1 cellular context compared by ENCODE assay signal in genomic region chr11:695606-696381, GRCh38.
TF ChIP-seq lines count a peak whose summit lies in the region.

TSS of gene TMEM80 (plus strand) at chr11:695816. CDS start at chr11:695828, 12 bp downstream.

TF ChIP-seq in HepG2, 621 proteins besides CTCF, POLR2A, EP300 and RAD21 (continued from another document and continues in another):
- TF ChIP-seq GABPA (IDR thresholded peaks at IDR 0.05; ENCODE audit: low read depth, low read length) (no peak), GABPA (CRISPR knock-in tag; IDR thresholded peaks at IDR 0.05; ENCODE audit: low read depth) (0 out of 2 replicates have a peak, but pooled peaks have one; percentile 24), PAXIP1 (CRISPR knock-in tag; conservative IDR thresholded peaks at IDR 0.05) (peak; percentile 45; the same call in 1 of the 2 replicates), ZNF234 (CRISPR knock-in tag; conservative IDR thresholded peaks at IDR 0.05) (0 out of 2 replicates have a peak, but pooled peaks have one; percentile 58), MED1 (CRISPR knock-in tag; IDR thresholded peaks at IDR 0.05) (peak; percentile 48; the same call in 1 of the 2 replicates), KDM5B (CRISPR knock-in tag; IDR thresholded peaks at IDR 0.05; ENCODE audit: borderline replicate concordance) (no peak), AFF4 (CRISPR knock-in tag; IDR thresholded peaks at IDR 0.05) (no peak; the same call in 1 of the 2 replicates), POLR2AphosphoS5 (IDR thresholded peaks at IDR 0.05; ENCODE audit: low read depth, low read length) (peak; percentile 30; the same call in 1 of the 2 replicates), ZNF710 (CRISPR knock-in tag; IDR thresholded peaks at IDR 0.05; ENCODE audit: borderline replicate concordance) (peak; percentile 18; the same call in 1 of the 2 replicates), TCF12 (IDR thresholded peaks at IDR 0.05) (no peak), TCF12 (CRISPR knock-in tag; IDR thresholded peaks at IDR 0.05) (0 out of 2 replicates have a peak, but pooled peaks have one; percentile 68), ZIK1 (CRISPR knock-in tag; IDR thresholded peaks at IDR 0.05; ENCODE audit: borderline replicate concordance, low read depth) (peak; percentile 46; the same call in 1 of the 2 replicates), ZNF263 (CRISPR knock-in tag; IDR thresholded peaks at IDR 0.05) (peak; percentile 65), ELF3 (CRISPR knock-in tag; IDR thresholded peaks at IDR 0.05) (peak; percentile 29; the same call in 1 of the 2 replicates), PBX3 (CRISPR knock-in tag; IDR thresholded peaks at IDR 0.05; ENCODE audit: borderline replicate concordance) (no peak), GZF1 (CRISPR knock-in tag; IDR thresholded peaks at IDR 0.05) (no peak), ZNF891 (CRISPR knock-in tag; IDR thresholded peaks at IDR 0.05) (peak; percentile 77), ZNF484 (CRISPR knock-in tag; IDR thresholded peaks at IDR 0.05; ENCODE audit: borderline replicate concordance, low read depth) (no peak), ZNF850 (CRISPR knock-in tag; conservative IDR thresholded peaks at IDR 0.05) (peak; percentile 53; the same call in 1 of the 2 replicates), GATAD2A (CRISPR knock-in tag; IDR thresholded peaks at IDR 0.05) (no peak), ZNF432 (CRISPR knock-in tag; IDR thresholded peaks at IDR 0.05; ENCODE audit: borderline replicate concordance) (no peak), FOXA1 (IDR thresholded peaks at IDR 0.05) (no peak), FOXA1 (CRISPR knock-in tag; IDR thresholded peaks at IDR 0.05) (0 out of 2 replicates have a peak, but pooled peaks have one; percentile 6), GATAD1 (CRISPR knock-in tag; IDR thresholded peaks at IDR 0.05) (0 out of 2 replicates have a peak, but pooled peaks have one; percentile 55)
- TF ChIP-seq, protein P1, sequence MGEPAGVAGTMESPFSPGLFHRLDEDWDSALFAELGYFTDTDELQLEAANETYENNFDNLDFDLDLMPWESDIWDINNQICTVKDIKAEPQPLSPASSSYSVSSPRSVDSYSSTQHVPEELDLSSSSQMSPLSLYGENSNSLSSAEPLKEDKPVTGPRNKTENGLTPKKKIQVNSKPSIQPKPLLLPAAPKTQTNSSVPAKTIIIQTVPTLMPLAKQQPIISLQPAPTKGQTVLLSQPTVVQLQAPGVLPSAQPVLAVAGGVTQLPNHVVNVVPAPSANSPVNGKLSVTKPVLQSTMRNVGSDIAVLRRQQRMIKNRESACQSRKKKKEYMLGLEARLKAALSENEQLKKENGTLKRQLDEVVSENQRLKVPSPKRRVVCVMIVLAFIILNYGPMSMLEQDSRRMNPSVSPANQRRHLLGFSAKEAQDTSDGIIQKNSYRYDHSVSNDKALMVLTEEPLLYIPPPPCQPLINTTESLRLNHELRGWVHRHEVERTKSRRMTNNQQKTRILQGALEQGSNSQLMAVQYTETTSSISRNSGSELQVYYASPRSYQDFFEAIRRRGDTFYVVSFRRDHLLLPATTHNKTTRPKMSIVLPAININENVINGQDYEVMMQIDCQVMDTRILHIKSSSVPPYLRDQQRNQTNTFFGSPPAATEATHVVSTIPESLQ (CRISPR knock-in tag; conservative IDR thresholded peaks at IDR 0.05) = no peak; the same call in 1 of the 2 replicates
- TF ChIP-seq, protein P2, sequence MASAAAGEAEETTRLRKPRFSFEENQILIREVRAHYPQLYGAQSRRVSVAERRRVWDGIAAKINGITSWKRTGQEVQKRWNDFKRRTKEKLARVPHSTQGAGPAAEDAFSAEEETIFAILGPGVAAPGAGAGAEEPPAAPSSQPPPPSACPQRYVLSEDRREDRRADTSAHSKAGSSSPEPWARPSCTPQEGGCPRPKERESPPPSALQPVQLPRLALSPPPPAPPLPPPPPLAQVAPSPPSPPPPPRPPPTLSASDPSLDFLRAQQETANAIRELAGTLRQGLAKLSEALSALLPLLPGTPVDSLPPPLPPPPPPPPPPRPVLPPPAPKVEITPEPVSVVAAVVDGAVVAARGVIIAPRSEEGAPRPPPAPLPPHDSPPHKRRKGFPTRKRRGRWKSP (CRISPR knock-in tag; IDR thresholded peaks at IDR 0.05) = peak; percentile 51; the same call in 1 of the 2 replicates
- TF ChIP-seq, protein P3, sequence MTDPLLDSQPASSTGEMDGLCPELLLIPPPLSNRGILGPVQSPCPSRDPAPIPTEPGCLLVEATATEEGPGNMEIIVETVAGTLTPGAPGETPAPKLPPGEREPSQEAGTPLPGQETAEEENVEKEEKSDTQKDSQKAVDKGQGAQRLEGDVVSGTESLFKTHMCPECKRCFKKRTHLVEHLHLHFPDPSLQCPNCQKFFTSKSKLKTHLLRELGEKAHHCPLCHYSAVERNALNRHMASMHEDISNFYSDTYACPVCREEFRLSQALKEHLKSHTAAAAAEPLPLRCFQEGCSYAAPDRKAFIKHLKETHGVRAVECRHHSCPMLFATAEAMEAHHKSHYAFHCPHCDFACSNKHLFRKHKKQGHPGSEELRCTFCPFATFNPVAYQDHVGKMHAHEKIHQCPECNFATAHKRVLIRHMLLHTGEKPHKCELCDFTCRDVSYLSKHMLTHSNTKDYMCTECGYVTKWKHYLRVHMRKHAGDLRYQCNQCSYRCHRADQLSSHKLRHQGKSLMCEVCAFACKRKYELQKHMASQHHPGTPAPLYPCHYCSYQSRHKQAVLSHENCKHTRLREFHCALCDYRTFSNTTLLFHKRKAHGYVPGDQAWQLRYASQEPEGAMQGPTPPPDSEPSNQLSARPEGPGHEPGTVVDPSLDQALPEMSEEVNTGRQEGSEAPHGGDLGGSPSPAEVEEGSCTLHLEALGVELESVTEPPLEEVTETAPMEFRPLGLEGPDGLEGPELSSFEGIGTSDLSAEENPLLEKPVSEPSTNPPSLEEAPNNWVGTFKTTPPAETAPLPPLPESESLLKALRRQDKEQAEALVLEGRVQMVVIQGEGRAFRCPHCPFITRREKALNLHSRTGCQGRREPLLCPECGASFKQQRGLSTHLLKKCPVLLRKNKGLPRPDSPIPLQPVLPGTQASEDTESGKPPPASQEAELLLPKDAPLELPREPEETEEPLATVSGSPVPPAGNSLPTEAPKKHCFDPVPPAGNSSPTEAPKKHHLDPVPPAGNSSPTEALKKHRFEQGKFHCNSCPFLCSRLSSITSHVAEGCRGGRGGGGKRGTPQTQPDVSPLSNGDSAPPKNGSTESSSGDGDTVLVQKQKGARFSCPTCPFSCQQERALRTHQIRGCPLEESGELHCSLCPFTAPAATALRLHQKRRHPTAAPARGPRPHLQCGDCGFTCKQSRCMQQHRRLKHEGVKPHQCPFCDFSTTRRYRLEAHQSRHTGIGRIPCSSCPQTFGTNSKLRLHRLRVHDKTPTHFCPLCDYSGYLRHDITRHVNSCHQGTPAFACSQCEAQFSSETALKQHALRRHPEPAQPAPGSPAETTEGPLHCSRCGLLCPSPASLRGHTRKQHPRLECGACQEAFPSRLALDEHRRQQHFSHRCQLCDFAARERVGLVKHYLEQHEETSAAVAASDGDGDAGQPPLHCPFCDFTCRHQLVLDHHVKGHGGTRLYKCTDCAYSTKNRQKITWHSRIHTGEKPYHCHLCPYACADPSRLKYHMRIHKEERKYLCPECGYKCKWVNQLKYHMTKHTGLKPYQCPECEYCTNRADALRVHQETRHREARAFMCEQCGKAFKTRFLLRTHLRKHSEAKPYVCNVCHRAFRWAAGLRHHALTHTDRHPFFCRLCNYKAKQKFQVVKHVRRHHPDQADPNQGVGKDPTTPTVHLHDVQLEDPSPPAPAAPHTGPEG (CRISPR knock-in tag; IDR thresholded peaks at IDR 0.05) = peak; percentile 99
- TF ChIP-seq, protein P4, sequence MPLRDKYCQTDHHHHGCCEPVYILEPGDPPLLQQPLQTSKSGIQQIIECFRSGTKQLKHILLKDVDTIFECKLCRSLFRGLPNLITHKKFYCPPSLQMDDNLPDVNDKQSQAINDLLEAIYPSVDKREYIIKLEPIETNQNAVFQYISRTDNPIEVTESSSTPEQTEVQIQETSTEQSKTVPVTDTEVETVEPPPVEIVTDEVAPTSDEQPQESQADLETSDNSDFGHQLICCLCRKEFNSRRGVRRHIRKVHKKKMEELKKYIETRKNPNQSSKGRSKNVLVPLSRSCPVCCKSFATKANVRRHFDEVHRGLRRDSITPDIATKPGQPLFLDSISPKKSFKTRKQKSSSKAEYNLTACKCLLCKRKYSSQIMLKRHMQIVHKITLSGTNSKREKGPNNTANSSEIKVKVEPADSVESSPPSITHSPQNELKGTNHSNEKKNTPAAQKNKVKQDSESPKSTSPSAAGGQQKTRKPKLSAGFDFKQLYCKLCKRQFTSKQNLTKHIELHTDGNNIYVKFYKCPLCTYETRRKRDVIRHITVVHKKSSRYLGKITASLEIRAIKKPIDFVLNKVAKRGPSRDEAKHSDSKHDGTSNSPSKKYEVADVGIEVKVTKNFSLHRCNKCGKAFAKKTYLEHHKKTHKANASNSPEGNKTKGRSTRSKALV (CRISPR knock-in tag; IDR thresholded peaks at IDR 0.05) = 0 out of 2 replicates have a peak, but pooled peaks have one; percentile 25
- TF ChIP-seq, protein P5, sequence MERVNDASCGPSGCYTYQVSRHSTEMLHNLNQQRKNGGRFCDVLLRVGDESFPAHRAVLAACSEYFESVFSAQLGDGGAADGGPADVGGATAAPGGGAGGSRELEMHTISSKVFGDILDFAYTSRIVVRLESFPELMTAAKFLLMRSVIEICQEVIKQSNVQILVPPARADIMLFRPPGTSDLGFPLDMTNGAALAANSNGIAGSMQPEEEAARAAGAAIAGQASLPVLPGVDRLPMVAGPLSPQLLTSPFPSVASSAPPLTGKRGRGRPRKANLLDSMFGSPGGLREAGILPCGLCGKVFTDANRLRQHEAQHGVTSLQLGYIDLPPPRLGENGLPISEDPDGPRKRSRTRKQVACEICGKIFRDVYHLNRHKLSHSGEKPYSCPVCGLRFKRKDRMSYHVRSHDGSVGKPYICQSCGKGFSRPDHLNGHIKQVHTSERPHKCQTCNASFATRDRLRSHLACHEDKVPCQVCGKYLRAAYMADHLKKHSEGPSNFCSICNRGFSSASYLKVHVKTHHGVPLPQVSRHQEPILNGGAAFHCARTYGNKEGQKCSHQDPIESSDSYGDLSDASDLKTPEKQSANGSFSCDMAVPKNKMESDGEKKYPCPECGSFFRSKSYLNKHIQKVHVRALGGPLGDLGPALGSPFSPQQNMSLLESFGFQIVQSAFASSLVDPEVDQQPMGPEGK (CRISPR knock-in tag; IDR thresholded peaks at IDR 0.05) = peak; percentile 85
